In the genomic region with DNA sequence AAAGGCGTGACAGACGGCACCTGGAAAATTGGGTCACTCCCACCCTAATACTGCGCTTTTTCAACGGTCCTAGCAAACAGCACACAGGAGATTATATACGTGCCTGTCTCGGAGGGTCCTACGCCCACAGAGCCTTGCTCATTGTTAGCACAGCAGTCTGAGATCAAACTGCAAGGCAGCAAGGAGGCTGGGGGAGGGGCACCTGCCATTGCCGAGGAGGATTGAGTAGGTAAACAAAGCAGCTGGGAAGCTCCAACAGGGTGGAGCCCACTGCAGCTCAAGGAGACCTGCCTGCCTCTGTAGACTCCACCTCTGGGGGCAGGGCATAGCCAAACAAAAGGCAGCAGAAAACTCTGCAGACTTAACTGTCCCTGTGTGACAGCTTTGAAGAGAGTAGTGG, we compare ENCODE assay signal across 1 cellular context.
TF ChIP-seq lines count a peak whose summit lies in the region.

No MANE protein-coding gene starts in this region.

TF ChIP-seq in WTC11, 78 proteins besides CTCF, POLR2A, EP300 and RAD21 (continued from another document):
- TF ChIP-seq FOXK1 (CRISPR knock-in tag; IDR thresholded peaks at IDR 0.05), result 0 out of 2 replicates have a peak, but pooled peaks have one; percentile 44
